Comparison of ENCODE assay signal across 15 cellular contexts in genomic region chr1:228827026-228827425, GRCh38.
A peak's percentile ranks its signal among the peaks of the same experiment; 100 is the strongest.
DNase-seq lines count a peak whose midpoint lies in the region; ATAC-seq and TF ChIP-seq lines count a peak whose summit lies in the region.
"Had no signal": no experiment of that assay in that cellular context is flagged by ENCODE, and none has a peak within 500 bp of the region (broad histone marks: within the 10 kb centered on the region; RNA-seq: fewer than 3 reads in every experiment).

No MANE protein-coding gene starts in this region.

- no peaks in the 10 kb centered on the region for H3K9me3 ChIP-seq in psoas muscle
- H3K9me3 ChIP-seq: suprapubic skin had no signal

- no peaks in the 10 kb centered on the region for H3K27me3 ChIP-seq in psoas muscle (ENCODE audit: insufficient read depth in 3 of 3, low read length in 2 of 3)
- H3K27me3 ChIP-seq: suprapubic skin had no signal

- no peak for TF ChIP-seq CTCF in psoas muscle (IDR thresholded peaks at IDR 0.05)

- no peaks in the 10 kb centered on the region for H3K9me3 Mint-ChIP-seq in activated T-cell treated with anti-CD3 and anti-CD28 coated beads, Interleukin-2, amount 50 U/mL, for 72 hours
- no peaks in the 10 kb centered on the region for H3K9me3 Mint-ChIP-seq in activated T-helper 17 cell treated with anti-CD3 and anti-CD28 coated beads, Interleukin-2, amount 50 U/mL, for 72 hours
- H3K9me3 Mint-ChIP-seq: CD8-positive, alpha-beta T cell had no signal

- no peak for DNase-seq in activated T-cell treated with anti-CD3 and anti-CD28 coated beads, Interleukin-2, amount 50 U/mL, for 72 hours
- DNase-seq in activated T-cell treated with anti-CD3 and anti-CD28 coated beads, Interleukin-2, amount 50 U/mL, for 48 hours: no peak
- peak; percentile 43 for DNase-seq in NCI-H2107 treated with DMSO at 0.1 percent for 48 hours (lab: John Stamatoyannopoulos, UW; ENCODE audit: unreplicated experiment)
- DNase-seq in psoas muscle: no peak
- no peak for DNase-seq in pons (ENCODE audit: low spot score)
- DNase-seq: CD8-positive, alpha-beta T cell; cerebellar nuclear complex; IMR-90; NCI-H1092 treated with DMSO at 0.1 percent for 48 hours; PC-3; posterior cingulate gyrus had no signal

- no peak overlapping the region for H3K4me3 ChIP-seq in psoas muscle
- H3K4me3 ChIP-seq: suprapubic skin had no signal

- no peaks in the 10 kb centered on the region for H3K36me3 ChIP-seq in psoas muscle (ENCODE audit: insufficient read depth in 1 of 2, low read depth in 1 of 2)
- H3K36me3 ChIP-seq: suprapubic skin had no signal

- intact Hi-C loops in psoas muscle (cut with DNase I): no loop called here

- WGBS in psoas muscle, 3 donors: 12 to 25% (median 16%) methylated on average over 3 of the region's 3 CpGs

- no peaks in the 10 kb centered on the region for H3K36me3 Mint-ChIP-seq in activated T-cell treated with anti-CD3 and anti-CD28 coated beads, Interleukin-2, amount 50 U/mL, for 72 hours (ENCODE audit: insufficient read depth in 2 of 2)
- H3K36me3 Mint-ChIP-seq in activated T-helper 17 cell treated with anti-CD3 and anti-CD28 coated beads, Interleukin-2, amount 50 U/mL, for 72 hours (ENCODE audit: low read depth): no peaks in the 10 kb centered on the region
- H3K36me3 Mint-ChIP-seq: CD8-positive, alpha-beta T cell had no signal

- H3K27ac ChIP-seq in psoas muscle: no peak overlapping the region
- H3K27ac ChIP-seq: suprapubic skin had no signal

- H3K27me3 Mint-ChIP-seq in activated T-cell treated with anti-CD3 and anti-CD28 coated beads, Interleukin-2, amount 50 U/mL, for 72 hours (ENCODE audit: low read depth): no peaks in the 10 kb centered on the region
- H3K27me3 Mint-ChIP-seq in activated T-helper 17 cell treated with anti-CD3 and anti-CD28 coated beads, Interleukin-2, amount 50 U/mL, for 72 hours: peaks cover 7% of the 10 kb centered on the region

- H3K27ac Mint-ChIP-seq in activated T-cell treated with anti-CD3 and anti-CD28 coated beads, Interleukin-2, amount 50 U/mL, for 72 hours: peak overlapping the region; percentile 58
- H3K27ac Mint-ChIP-seq in activated T-helper 17 cell treated with anti-CD3 and anti-CD28 coated beads, Interleukin-2, amount 50 U/mL, for 72 hours: no peak overlapping the region
- H3K27ac Mint-ChIP-seq: CD8-positive, alpha-beta T cell had no signal

- peaks cover 7% of the 10 kb centered on the region for H3K4me1 ChIP-seq in psoas muscle

- H3K4me3 Mint-ChIP-seq in activated T-cell treated with anti-CD3 and anti-CD28 coated beads, Interleukin-2, amount 50 U/mL, for 72 hours: no peak overlapping the region
- H3K4me3 Mint-ChIP-seq in activated T-helper 17 cell treated with anti-CD3 and anti-CD28 coated beads, Interleukin-2, amount 50 U/mL, for 72 hours: no peak overlapping the region
- H3K4me3 Mint-ChIP-seq: CD8-positive, alpha-beta T cell had no signal

- ATAC-seq in activated T-cell treated with anti-CD3 and anti-CD28 coated beads, Interleukin-2, amount 50 U/mL, for 72 hours (replicated peaks in 1 of 2): no peak
- ATAC-seq in activated T-helper 17 cell treated with anti-CD3 and anti-CD28 coated beads, Interleukin-2, amount 50 U/mL, for 72 hours (replicated peaks): peak; percentile 39
- ATAC-seq in psoas muscle (peak in 3 of 4 donors; percentile 44 to 77 (median 45)), HG03135 (IDR thresholded peaks at IDR 0.05; ENCODE audit: unreplicated experiment) (no peak), HG02588 (IDR thresholded peaks at IDR 0.05; ENCODE audit: unreplicated experiment) (no peak)
- ATAC-seq: CD8-positive, alpha-beta T cell; PC-3 had no signal

- peaks cover 44% of the 10 kb centered on the region for H3K4me1 Mint-ChIP-seq in activated T-cell treated with anti-CD3 and anti-CD28 coated beads, Interleukin-2, amount 50 U/mL, for 72 hours (ENCODE audit: low read depth)
- H3K4me1 Mint-ChIP-seq in activated T-helper 17 cell treated with anti-CD3 and anti-CD28 coated beads, Interleukin-2, amount 50 U/mL, for 72 hours: peaks cover 13% of the 10 kb centered on the region

Comparison
In these comparisons a context has a peak if more than half of its experiments do, and no peak if none do; other contexts are left out.
1. ATAC-seq: peak in activated T-helper 17 cell treated with anti-CD3 and anti-CD28 coated beads, Interleukin-2, amount 50 U/mL, for 72 hours (single experiment) and psoas muscle (3 of 4); none in activated T-cell treated with anti-CD3 and anti-CD28 coated beads, Interleukin-2, amount 50 U/mL, for 72 hours (0 of 2), HG03135 (single experiment) and HG02588 (single experiment).